In the genomic region with DNA sequence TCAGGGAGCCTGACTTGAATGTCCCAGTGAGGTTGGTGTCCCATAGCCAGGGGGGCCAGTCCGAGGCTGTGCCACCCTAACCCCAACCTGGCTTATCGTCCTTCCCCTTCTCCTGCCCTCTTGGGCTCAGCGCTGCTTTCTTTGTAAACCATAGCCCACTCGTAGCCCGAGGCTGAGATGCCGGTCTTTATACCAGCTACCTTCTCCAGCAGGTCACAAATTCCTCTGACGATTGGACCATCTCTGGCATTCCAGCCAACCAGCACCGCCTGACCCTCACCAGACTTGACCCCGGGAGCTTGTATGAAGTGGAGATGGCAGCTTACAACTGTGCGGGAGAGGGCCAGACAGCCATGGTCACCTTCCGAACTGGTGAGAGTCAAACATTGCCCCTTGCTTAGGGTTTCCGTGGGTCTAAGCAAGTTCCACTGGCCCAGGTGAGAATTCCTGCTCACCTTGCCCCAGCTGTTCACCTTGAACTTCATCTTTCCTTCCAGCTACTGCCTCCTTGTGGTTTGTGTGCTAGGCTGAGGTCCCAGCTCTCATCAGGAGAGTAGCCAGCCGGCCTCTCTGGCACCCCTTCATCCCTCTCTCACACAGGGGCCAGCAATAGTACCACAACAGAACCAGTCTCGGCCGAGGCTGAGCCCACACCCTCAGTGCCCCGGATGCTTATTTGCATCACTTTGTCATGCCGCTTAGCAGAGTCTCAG, we compare ENCODE assay signal across 1 cellular context.
TF ChIP-seq lines count a peak whose summit lies in the region.

No MANE protein-coding gene starts in this region.

TF ChIP-seq in GM23338, 12 proteins besides CTCF, POLR2A, EP300 and RAD21 (continued from another document):
- TF ChIP-seq POLR2AphosphoS5 (IDR thresholded peaks at IDR 0.05; ENCODE audit: low read depth): no peak
- TF ChIP-seq STAT1 (IDR thresholded peaks at IDR 0.05; ENCODE audit: unreplicated experiment): no peak
- TF ChIP-seq EZH2 (IDR thresholded peaks at IDR 0.05; ENCODE audit: low read depth, unreplicated experiment): no peak
- no peak for TF ChIP-seq ZNF114 (CRISPR knock-in tag; IDR thresholded peaks at IDR 0.05)
